39 cellular contexts compared by ENCODE assay signal in genomic region chr20:184288-184687, GRCh38. TPM values are rescaled to one million over a fixed set of nuclear protein-coding genes. Genes with fewer than 3 reads are reported as not detected.
"Had no signal": no experiment of that assay in that cellular context is flagged by ENCODE, and none has a peak within 500 bp of the region (broad histone marks: within the 10 kb centered on the region; RNA-seq: fewer than 3 reads in every experiment).

No MANE protein-coding gene starts in this region.

- DNase-seq: Karpas-422, Kasumi-1, MG63, MM.1S, MV-4-11, NCI-H1048, NCI-H1092, NCI-H1092 treated with DMSO at 0.1 percent for 48 hours, NCI-H1105, NCI-H1105 treated with DMSO at 0.1 percent for 48 hours, NCI-H1417, NCI-H1417 treated with DMSO at 0.1 percent for 48 hours, NCI-H1436, NCI-H1436 treated with DMSO at 0.1 percent for 48 hours, NCI-H146, NCI-H1694, NCI-H1694 treated with DMSO at 0.1 percent for 48 hours, NCI-H187, NCI-H187 treated with DMSO at 0.1 percent for 48 hours, NCI-H1930, NCI-H2029, NCI-H2029 treated with DMSO at 0.1 percent for 48 hours, NCI-H2081, NCI-H2081 treated with DMSO at 0.1 percent for 48 hours, NCI-H2107, NCI-H2171, NCI-H2171 treated with DMSO at 0.1 percent for 48 hours, NCI-H2227 treated with DMSO at 0.1 percent for 48 hours, NCI-H226, NCI-H345, NCI-H446, NCI-H446 treated with DMSO at 0.1 percent for 48 hours, NCI-H510A, NCI-H510A treated with DMSO at 0.1 percent for 48 hours, NCI-H524 had no signal

- H3K36me3 ChIP-seq: MG63 had no signal

- H3K9me3 ChIP-seq: MG63 had no signal

- H3K4me3 ChIP-seq: MG63 had no signal

- H3K27me3 ChIP-seq: MG63 had no signal

RNA-seq across cellular contexts. Expression of gene DEFB128, which starts 5.2 kb away (rescaled TPM):
- total RNA-seq: LHCN-M2, M059J, MCF 10A, NCI-H460 had no signal

RNA-seq across cellular contexts. Expression of gene DEFB127, which starts 27.0 kb away (rescaled TPM):
- total RNA-seq: LHCN-M2, M059J, MCF 10A, NCI-H460 had no signal

RNA-seq across cellular contexts. Expression of gene DEFB126, which starts 41.9 kb away (rescaled TPM):
- total RNA-seq: LHCN-M2, M059J, MCF 10A, NCI-H460 had no signal

RNA-seq across cellular contexts. Expression of gene DEFB129, which starts 42.8 kb away (rescaled TPM):
- total RNA-seq: LHCN-M2, MCF 10A, NCI-H460 had no signal
